In genomic region chr22:31891366-31892079, GRCh38 we compare ENCODE assay signal across 10 cellular contexts. TPM values are rescaled to one million over a fixed set of nuclear protein-coding genes. Genes with fewer than 3 reads are reported as not detected.
DNase-seq lines count a peak whose midpoint lies in the region; ATAC-seq and TF ChIP-seq lines count a peak whose summit lies in the region.
"Had no signal": no experiment of that assay in that cellular context is flagged by ENCODE, and none has a peak within 500 bp of the region (broad histone marks: within the 10 kb centered on the region; RNA-seq: fewer than 3 reads in every experiment).

No MANE protein-coding gene starts in this region.

- no peaks in the 10 kb centered on the region for H3K9me2 ChIP-seq in GM23248 (ENCODE audit: insufficient read depth)

- H3K9me3 Mint-ChIP-seq in endodermal cell (no peaks in the 10 kb centered on the region), immature natural killer cell (no peaks in the 10 kb centered on the region)
- H3K9me3 Mint-ChIP-seq: activated naive CD8-positive, alpha-beta T cell treated with anti-CD3 and anti-CD28 coated beads, Interleukin-2, amount 10 ng/mL, durations not matched to agents 7 days and 5 days; effector memory CD8-positive, alpha-beta T cell had no signal

- H3K27ac ChIP-seq in GM23248 (no peak overlapping the region), endodermal cell (ENCODE audit: low read depth, low read length) (peak overlapping the region; percentile 63), psoas muscle (no peak overlapping the region), ascending aorta (no peak overlapping the region)
- H3K27ac ChIP-seq: vagina had no signal

- H3K4me3 ChIP-seq in GM23248 (no peak overlapping the region), endodermal cell (ENCODE audit: low read length) (no peak overlapping the region), psoas muscle (no peak overlapping the region), ascending aorta (no peak overlapping the region)
- H3K4me3 ChIP-seq: vagina had no signal

- no peak overlapping the region for H3K4me2 ChIP-seq in GM23248 (ENCODE audit: unreplicated experiment)

- WGBS in GM23248 (ENCODE audit: low coverage in 1 of 2, low lambda C conversion rate in 2 of 2, missing lambda C conversion rate in 2 of 2), 2 experiments: 91 to 92% methylated on average over 5 of the region's 5 CpGs
- 85 to 90% methylated on average over 4 to 5 of the region's 5 CpGs for WGBS in endodermal cell (ENCODE audit: insufficient coverage in 1 of 2, insufficient read length in 1 of 2), 2 experiments
- 75 to 91% (median 76%) methylated on average over 5 of the region's 5 CpGs for WGBS in psoas muscle, 3 donors

- H3F3A ChIP-seq in GM23248 (ENCODE audit: insufficient read depth): no peaks in the 10 kb centered on the region

- no peaks in the 10 kb centered on the region for H4K20me1 ChIP-seq in GM23248 (ENCODE audit: insufficient read depth)

- H3K4me3 Mint-ChIP-seq in endodermal cell (no peak overlapping the region), immature natural killer cell (no peak overlapping the region)
- H3K4me3 Mint-ChIP-seq: activated naive CD8-positive, alpha-beta T cell treated with anti-CD3 and anti-CD28 coated beads, Interleukin-2, amount 10 ng/mL, durations not matched to agents 7 days and 5 days; effector memory CD8-positive, alpha-beta T cell had no signal

- H3K9me3 ChIP-seq in GM23248 (ENCODE audit: low read depth) (no peaks in the 10 kb centered on the region), endodermal cell (ENCODE audit: control insufficient read depth, low read length) (no peaks in the 10 kb centered on the region), psoas muscle (no peaks in the 10 kb centered on the region), ascending aorta (no peaks in the 10 kb centered on the region)
- H3K9me3 ChIP-seq: vagina had no signal

- ATAC-seq in psoas muscle: peak in 3 of 4 donors; percentile 84 to 94 (median 90)
- ATAC-seq: effector memory CD8-positive, alpha-beta T cell had no signal

- in situ Hi-C loops in GM23248 (cut with MboI): no loop called here

- DNase-seq in GM23248: peak; percentile 13
- DNase-seq in NCI-H526 treated with DMSO at 0.1 percent for 48 hours (lab: John Stamatoyannopoulos, UW): peak; percentile 4
- no peak for DNase-seq in endodermal cell
- DNase-seq in psoas muscle: no peak
- DNase-seq in immature natural killer cell: no peak
- DNase-seq in GM19240 (ENCODE audit: insufficient read length, low spot score): no peak
- no peak for DNase-seq in ascending aorta (ENCODE audit: low spot score in 2 of 2)
- DNase-seq: activated naive CD8-positive, alpha-beta T cell treated with anti-CD3 and anti-CD28 coated beads, Interleukin-2, amount 10 ng/mL, durations not matched to agents 7 days and 5 days; effector memory CD8-positive, alpha-beta T cell had no signal

- H3K9ac ChIP-seq in GM23248 (no peak overlapping the region), endodermal cell (ENCODE audit: extremely low read depth, low read length, poor library complexity, severe bottlenecking) (no peak overlapping the region)

- H3K4me1 ChIP-seq in GM23248 (ENCODE audit: insufficient read depth) (no peaks in the 10 kb centered on the region), endodermal cell (ENCODE audit: control insufficient read depth, insufficient read depth, low read length) (no peaks in the 10 kb centered on the region), psoas muscle (no peaks in the 10 kb centered on the region), ascending aorta (no peaks in the 10 kb centered on the region)
- H3K4me1 ChIP-seq: vagina had no signal

- intact Hi-C loops in psoas muscle (cut with DNase I): no loop called here
- intact Hi-C loops in ascending aorta (cut with DNase I): no loop called here

- H3K4me1 Mint-ChIP-seq in endodermal cell: no peaks in the 10 kb centered on the region
- peaks cover 4 to 7% of the 10 kb centered on the region in 2 donors for H3K4me1 Mint-ChIP-seq in immature natural killer cell
- H3K4me1 Mint-ChIP-seq: activated naive CD8-positive, alpha-beta T cell treated with anti-CD3 and anti-CD28 coated beads, Interleukin-2, amount 10 ng/mL, durations not matched to agents 7 days and 5 days had no signal

- H3K36me3 Mint-ChIP-seq in endodermal cell (ENCODE audit: low read depth): peaks cover 34% of the 10 kb centered on the region
- peaks cover 20 to 39% (median 35%) of the 10 kb centered on the region in 3 donors for H3K36me3 Mint-ChIP-seq in immature natural killer cell

- H2AFZ ChIP-seq in GM23248: no peak overlapping the region

- no peak overlapping the region for H3K27ac Mint-ChIP-seq in endodermal cell
- H3K27ac Mint-ChIP-seq in immature natural killer cell: peak overlapping the region in 1 of 6 donors; percentile 12
- H3K27ac Mint-ChIP-seq: activated naive CD8-positive, alpha-beta T cell treated with anti-CD3 and anti-CD28 coated beads, Interleukin-2, amount 10 ng/mL, durations not matched to agents 7 days and 5 days had no signal

- no peaks in the 10 kb centered on the region for H3K36me3 ChIP-seq in GM23248 (ENCODE audit: low read depth)
- H3K36me3 ChIP-seq in endodermal cell (ENCODE audit: control insufficient read depth, insufficient read depth, low read length): peaks cover 4% of the 10 kb centered on the region
- peaks cover 0 to 20% of the 10 kb centered on the region in 2 donors for H3K36me3 ChIP-seq in psoas muscle (ENCODE audit: insufficient read depth in 1 of 2, low read depth in 1 of 2)
- peaks cover 11 to 23% of the 10 kb centered on the region in 2 donors for H3K36me3 ChIP-seq in ascending aorta

- no peaks in the 10 kb centered on the region for H3K79me2 ChIP-seq in GM23248 (ENCODE audit: insufficient read depth)

- H3K27me3 Mint-ChIP-seq in endodermal cell (ENCODE audit: insufficient read depth): no peaks in the 10 kb centered on the region
- no peaks in the 10 kb centered on the region for H3K27me3 Mint-ChIP-seq in immature natural killer cell (ENCODE audit: low read depth in 3 of 3)
- H3K27me3 Mint-ChIP-seq: activated naive CD8-positive, alpha-beta T cell treated with anti-CD3 and anti-CD28 coated beads, Interleukin-2, amount 10 ng/mL, durations not matched to agents 7 days and 5 days; effector memory CD8-positive, alpha-beta T cell had no signal

- TF ChIP-seq CTCF in endodermal cell (conservative IDR thresholded peaks at IDR 0.05): no peak
- TF ChIP-seq CTCF in psoas muscle (IDR thresholded peaks at IDR 0.05): no peak
- no peak for TF ChIP-seq CTCF in ascending aorta (IDR thresholded peaks at IDR 0.05)

- no peaks in the 10 kb centered on the region for H3K27me3 ChIP-seq in GM23248 (replicated peaks; ENCODE audit: insufficient read depth)
- H3K27me3 ChIP-seq in endodermal cell (ENCODE audit: control insufficient read depth, insufficient read depth, low read length, poor library complexity, severe bottlenecking): no peaks in the 10 kb centered on the region
- H3K27me3 ChIP-seq in psoas muscle (ENCODE audit: insufficient read depth in 3 of 3, low read length in 2 of 3): no peaks in the 10 kb centered on the region
- H3K27me3 ChIP-seq in ascending aorta: no peaks in the 10 kb centered on the region
- H3K27me3 ChIP-seq: vagina had no signal

RNA-seq across cellular contexts. Expression of gene YWHAH, which starts 52.8 kb away (rescaled TPM):
- 148 and 168 TPM in 2 replicates for total RNA-seq in GM23248 (2014; rRNA removed; shearing (Covaris generic))
- polyA plus RNA-seq in GM23248 (2016; fragmentation: Nextera tagmentation; extraction: Ambion mirVana) (237 and 248 TPM in 2 replicates), psoas muscle (100 to 1,000 TPM in 1 of 3 donors, 10 to 100 TPM in 2; 48.4 to 133 (median 71.9) TPM), immature natural killer cell (100 to 1,000 TPM in 1 of 3 donors, 10 to 100 TPM in 2; 76.5 to 113 (median 84.0) TPM)
- total RNA-seq in endodermal cell (100 to 1,000 TPM; 162 to 193 TPM), psoas muscle (100 to 1,000 TPM in 1 of 4 donors, 10 to 100 TPM in 3; 47.8 to 116 (median 53.0) TPM), ascending aorta (139 TPM)
- polyA plus RNA-seq in endodermal cell (2013, experiment 1 of 2): 178 TPM
- polyA plus RNA-seq in endodermal cell (2013, experiment 2 of 2): 174 TPM

Comparison
In these comparisons a context has a peak if more than half of its experiments do, and no peak if none do; other contexts are left out.
1. DNase-seq: peak in GM23248 (single experiment) and NCI-H526 treated with DMSO at 0.1 percent for 48 hours (single experiment); none in endodermal cell (single experiment), psoas muscle (0 of 2), immature natural killer cell (0 of 3), GM19240 (single experiment) and ascending aorta (0 of 2).